10 cellular contexts compared by ENCODE assay signal in the genomic region with DNA sequence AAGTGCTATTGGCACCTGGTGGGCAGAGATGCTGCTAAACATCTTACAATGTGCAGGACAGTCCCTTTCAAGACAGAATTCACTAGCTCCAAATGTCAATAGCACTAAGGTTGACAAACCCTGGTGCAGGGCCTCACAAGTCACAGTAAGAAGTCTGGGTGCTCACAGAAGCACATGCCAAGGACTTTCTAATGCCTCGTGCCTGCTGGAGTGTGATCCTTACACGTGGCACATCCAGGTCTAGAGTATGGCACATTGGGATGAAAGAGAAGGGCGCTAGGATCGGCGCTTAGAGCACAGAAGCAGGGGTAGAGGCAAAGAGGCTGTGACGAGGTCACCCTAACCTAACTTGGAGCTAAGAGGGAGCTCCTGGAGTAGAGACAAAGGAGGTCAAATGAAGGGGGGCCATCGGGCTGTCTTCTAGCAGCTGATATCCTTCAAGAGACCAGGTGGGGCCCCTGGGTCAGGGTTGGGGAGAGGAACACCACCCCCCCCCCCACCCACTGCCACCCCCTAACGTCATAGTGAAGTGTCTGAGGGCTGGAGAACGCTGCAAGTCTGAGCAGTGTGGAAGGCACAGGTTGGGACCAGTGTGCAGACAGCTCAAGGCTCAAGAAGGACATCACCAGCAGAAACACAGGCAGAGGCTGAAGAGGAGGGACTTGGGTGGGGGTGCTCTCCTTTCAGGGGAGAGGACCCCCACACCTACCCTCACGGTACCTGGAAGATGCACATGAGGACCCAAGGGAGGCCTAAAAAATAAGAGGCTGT.
A peak's percentile ranks its signal among the peaks of the same experiment; 100 is the strongest.
DNase-seq lines count a peak whose midpoint lies in the region.
"Had no signal": no experiment of that assay in that cellular context is flagged by ENCODE, and none has a peak within 500 bp of the region (broad histone marks: within the 10 kb centered on the region; RNA-seq: fewer than 3 reads in every experiment).

No MANE protein-coding gene starts in this region.

- H3K36me3 ChIP-seq in NT2/D1 (ENCODE audit: insufficient read depth, insufficient read length, low read length) = peaks cover 6% of the 10 kb centered on the region
- H3K36me3 ChIP-seq in skeletal muscle satellite cell (ENCODE audit: insufficient read depth, low read length) = no peaks in the 10 kb centered on the region
- H3K36me3 ChIP-seq: suprapubic skin had no signal

- peaks cover 14% of the 10 kb centered on the region for H3K36me3 Mint-ChIP-seq in T-helper 1 cell treated with Interleukin-12 subunit alpha and Interleukin-12 subunit beta and Interleukin-4 antibody, amounts not matched to agents 30 μg/mL and 1 μg/mL, for 36 hours (ENCODE audit: low read depth)
- H3K36me3 Mint-ChIP-seq in dendritic cell treated with granulocyte-macrophage colony-stimulating factor and Interleukin-4, amounts not matched to agents 40 ng/mL and 50 ng/mL, for 4 days (ENCODE audit: low read depth) = peaks cover 42% of the 10 kb centered on the region

- no peak overlapping the region for H3K4me3 Mint-ChIP-seq in T-helper 1 cell treated with Interleukin-12 subunit alpha and Interleukin-12 subunit beta and Interleukin-4 antibody, amounts not matched to agents 30 μg/mL and 1 μg/mL, for 36 hours
- no peak overlapping the region for H3K4me3 Mint-ChIP-seq in dendritic cell treated with granulocyte-macrophage colony-stimulating factor and Interleukin-4, amounts not matched to agents 40 ng/mL and 50 ng/mL, for 4 days

- H3K9me3 ChIP-seq in NT2/D1 (ENCODE audit: insufficient read depth, low read length) (no peaks in the 10 kb centered on the region), skeletal muscle satellite cell (replicated peaks; ENCODE audit: low read length) (no peaks in the 10 kb centered on the region)
- H3K9me3 ChIP-seq: body of pancreas, suprapubic skin had no signal

- intact Hi-C loops in dendritic cell treated with granulocyte-macrophage colony-stimulating factor and Interleukin-4, amounts not matched to agents 40 ng/mL and 50 ng/mL, for 4 days (cut with micrococcal nuclease) = loop anchor here (5.0 kb wide), 1 partner anchor 52 kb away; no protein-coding TSS in a partner anchor

- H3K27me3 ChIP-seq in NT2/D1 (ENCODE audit: insufficient read depth, insufficient read length) (no peaks in the 10 kb centered on the region), skeletal muscle satellite cell (ENCODE audit: control insufficient read depth, insufficient read depth, low read length) (no peaks in the 10 kb centered on the region)
- H3K27me3 ChIP-seq: body of pancreas, suprapubic skin had no signal

- DNase-seq in T-helper 1 cell (no peak), NT2/D1 (ENCODE audit: low read depth, low spot score) (no peak), CD1c-positive myeloid dendritic cell (ENCODE audit: extremely low spot score) (no peak), DMS79 treated with DMSO at 0.1 percent for 48 hours (lab: John Stamatoyannopoulos, UW) (no peak)
- DNase-seq in stimulated activated CD4-positive, alpha-beta T cell treated with anti-CD3 and anti-CD28 coated beads, Interleukin-12 subunit alpha, Interleukin-12 subunit beta, amount 100 ng/mL, for 4 hours = no peak

- peak overlapping the region; percentile 21 for H3K27ac Mint-ChIP-seq in T-helper 1 cell treated with Interleukin-12 subunit alpha and Interleukin-12 subunit beta and Interleukin-4 antibody, amounts not matched to agents 30 μg/mL and 1 μg/mL, for 36 hours
- peak overlapping the region; percentile 92 for H3K27ac Mint-ChIP-seq in dendritic cell treated with granulocyte-macrophage colony-stimulating factor and Interleukin-4, amounts not matched to agents 40 ng/mL and 50 ng/mL, for 4 days

- H3K4me3 ChIP-seq in NT2/D1 (ENCODE audit: insufficient read length, low read depth) (no peak overlapping the region), skeletal muscle satellite cell (ENCODE audit: low read length) (peak overlapping the region; percentile 48)
- H3K4me3 ChIP-seq: body of pancreas, suprapubic skin had no signal

- H3K4me1 ChIP-seq in NT2/D1 (ENCODE audit: insufficient read depth, insufficient read length) (peaks cover 6% of the 10 kb centered on the region), skeletal muscle satellite cell (ENCODE audit: control insufficient read depth, insufficient read depth, low read length) (peaks cover 46% of the 10 kb centered on the region)
- H3K4me1 ChIP-seq: body of pancreas had no signal

- H3K4me2 ChIP-seq in skeletal muscle satellite cell (ENCODE audit: low read length) = peak overlapping the region; percentile 74

- H3K4me1 Mint-ChIP-seq in T-helper 1 cell treated with Interleukin-12 subunit alpha and Interleukin-12 subunit beta and Interleukin-4 antibody, amounts not matched to agents 30 μg/mL and 1 μg/mL, for 36 hours (ENCODE audit: low read depth) = peaks cover 43% of the 10 kb centered on the region
- H3K4me1 Mint-ChIP-seq in dendritic cell treated with granulocyte-macrophage colony-stimulating factor and Interleukin-4, amounts not matched to agents 40 ng/mL and 50 ng/mL, for 4 days (ENCODE audit: low read depth) = peaks cover 76% of the 10 kb centered on the region

- H3K9ac ChIP-seq in NT2/D1 (ENCODE audit: insufficient read length, low read depth) (peak overlapping the region; percentile 32), skeletal muscle satellite cell (ENCODE audit: low read depth, low read length) (peak overlapping the region; percentile 50)

- no peaks in the 10 kb centered on the region for H3K9me3 Mint-ChIP-seq in T-helper 1 cell treated with Interleukin-12 subunit alpha and Interleukin-12 subunit beta and Interleukin-4 antibody, amounts not matched to agents 30 μg/mL and 1 μg/mL, for 36 hours
- H3K9me3 Mint-ChIP-seq in dendritic cell treated with granulocyte-macrophage colony-stimulating factor and Interleukin-4, amounts not matched to agents 40 ng/mL and 50 ng/mL, for 4 days = no peaks in the 10 kb centered on the region

- H3K27me3 Mint-ChIP-seq in T-helper 1 cell treated with Interleukin-12 subunit alpha and Interleukin-12 subunit beta and Interleukin-4 antibody, amounts not matched to agents 30 μg/mL and 1 μg/mL, for 36 hours (ENCODE audit: low read depth) = no peaks in the 10 kb centered on the region
- H3K27me3 Mint-ChIP-seq in dendritic cell treated with granulocyte-macrophage colony-stimulating factor and Interleukin-4, amounts not matched to agents 40 ng/mL and 50 ng/mL, for 4 days = no peaks in the 10 kb centered on the region
